In genomic region chr15:43125095-43125661, GRCh38 we compare ENCODE assay signal across 18 cellular contexts.
"Had no signal": no experiment of that assay in that cellular context is flagged by ENCODE, and none has a peak within 500 bp of the region (broad histone marks: within the 10 kb centered on the region; RNA-seq: fewer than 3 reads in every experiment).

No MANE protein-coding gene starts in this region.

- H3K36me3 Mint-ChIP-seq: activated CD4-positive, alpha-beta memory T cell treated with anti-CD3 and anti-CD28 coated beads for 36 hours had no signal

- DNase-seq: activated B cell treated with CpG ODN at 0.5 μM for 24 hours; activated CD4-positive, alpha-beta memory T cell treated with anti-CD3 and anti-CD28 coated beads for 36 hours; activated CD4-positive, alpha-beta T cell treated with anti-CD3 and anti-CD28 coated beads for 4 hours; activated CD8-positive, alpha-beta memory T cell treated with anti-CD3 and anti-CD28 coated beads, Interleukin-2, amount 10 ng/mL, durations not matched to agents 7 days and 5 days; activated naive CD8-positive, alpha-beta T cell treated with anti-CD3 and anti-CD28 coated beads for 36 hours; amniotic stem cell; effector CD4-positive, alpha-beta T cell; gastrocnemius medialis; heart left ventricle; mesendoderm; naive thymus-derived CD8-positive, alpha-beta T cell; nucleus accumbens; stimulated activated CD4-positive, alpha-beta T cell treated with anti-CD3 and anti-CD28 coated beads, Interleukin-12 subunit alpha, Interleukin-12 subunit beta, amount 100 ng/mL, for 4 hours; stimulated activated CD4-positive, alpha-beta T cell treated with anti-CD3 and anti-CD28 coated beads, Interleukin-1b, Interleukin-23, amount 100 ng/mL, for 48 hours; stimulated activated CD8-positive, alpha-beta memory T cell treated with anti-CD3 and anti-CD28 coated beads, Interleukin-4, amount 100 ng/mL, for 48 hours; stimulated activated naive CD4-positive, alpha-beta T cell treated with Interleukin-2 at 50 U/mL for 16 hours had no signal

- H3K27ac ChIP-seq: gastrocnemius medialis, heart left ventricle, tibial nerve had no signal

- H3K4me3 ChIP-seq: gastrocnemius medialis, heart left ventricle, tibial nerve had no signal

- H3K27me3 ChIP-seq: gastrocnemius medialis, heart left ventricle had no signal

- H3K9me3 ChIP-seq: gastrocnemius medialis had no signal

- H3K27me3 Mint-ChIP-seq: activated B cell treated with CpG ODN at 0.5 μM for 24 hours; activated naive CD8-positive, alpha-beta T cell treated with anti-CD3 and anti-CD28 coated beads for 36 hours had no signal

- H3K27ac Mint-ChIP-seq: activated B cell treated with CpG ODN at 0.5 μM for 24 hours; activated CD4-positive, alpha-beta memory T cell treated with anti-CD3 and anti-CD28 coated beads for 36 hours; activated CD8-positive, alpha-beta memory T cell treated with anti-CD3 and anti-CD28 coated beads, Interleukin-2, amount 10 ng/mL, durations not matched to agents 7 days and 5 days; activated naive CD8-positive, alpha-beta T cell treated with anti-CD3 and anti-CD28 coated beads for 36 hours had no signal

- ATAC-seq: activated CD8-positive, alpha-beta memory T cell treated with anti-CD3 and anti-CD28 coated beads, Interleukin-2, amount 10 ng/mL, durations not matched to agents 7 days and 5 days; esophagus mucosa; gastrocnemius medialis; heart left ventricle; naive thymus-derived CD8-positive, alpha-beta T cell had no signal

- H3K4me3 Mint-ChIP-seq: activated B cell treated with CpG ODN at 0.5 μM for 24 hours; activated CD4-positive, alpha-beta memory T cell treated with anti-CD3 and anti-CD28 coated beads for 36 hours; activated CD8-positive, alpha-beta memory T cell treated with anti-CD3 and anti-CD28 coated beads, Interleukin-2, amount 10 ng/mL, durations not matched to agents 7 days and 5 days; activated naive CD8-positive, alpha-beta T cell treated with anti-CD3 and anti-CD28 coated beads for 36 hours had no signal

- H3K36me3 ChIP-seq: gastrocnemius medialis, heart left ventricle, tibial nerve had no signal
